Comparison of ENCODE assay signal across 1 cellular context in genomic region chr1:10936998-10937901, GRCh38.
TF ChIP-seq lines count a peak whose summit lies in the region.

No MANE protein-coding gene starts in this region.

TF ChIP-seq in HepG2, 621 proteins besides CTCF, POLR2A, EP300 and RAD21 (continued from another document and continues in another):
- TF ChIP-seq ZNF18 (CRISPR knock-in tag; IDR thresholded peaks at IDR 0.05; ENCODE audit: insufficient replicate concordance) (no peak), ZNF30 (CRISPR knock-in tag; IDR thresholded peaks at IDR 0.05) (no peak), MBNL3 (CRISPR knock-in tag; conservative IDR thresholded peaks at IDR 0.05) (no peak), ZMYM2 (CRISPR knock-in tag; IDR thresholded peaks at IDR 0.05) (no peak), ZNF550 (CRISPR knock-in tag; IDR thresholded peaks at IDR 0.05; ENCODE audit: borderline replicate concordance) (0 out of 2 replicates have a peak, but pooled peaks have one; percentile 37), CBX5 (CRISPR knock-in tag; IDR thresholded peaks at IDR 0.05; ENCODE audit: borderline replicate concordance) (peak; percentile 53; the same call in 1 of the 2 replicates), HOXA9 (CRISPR knock-in tag; IDR thresholded peaks at IDR 0.05; ENCODE audit: borderline replicate concordance) (no peak), RFX1 (IDR thresholded peaks at IDR 0.05) (no peak), GPN1 (CRISPR knock-in tag; IDR thresholded peaks at IDR 0.05; ENCODE audit: borderline replicate concordance) (no peak), CAMTA2 (CRISPR knock-in tag; IDR thresholded peaks at IDR 0.05; ENCODE audit: borderline replicate concordance) (no peak), GTF2F1 (IDR thresholded peaks at IDR 0.05; ENCODE audit: low read length) (no peak), ZNF768 (CRISPR knock-in tag; IDR thresholded peaks at IDR 0.05) (peak; percentile 11; the same call in 1 of the 2 replicates), ZSCAN31 (CRISPR knock-in tag; IDR thresholded peaks at IDR 0.05; ENCODE audit: low read depth) (peak; percentile 63; the same call in 1 of the 2 replicates), NPAS2 (CRISPR knock-in tag; IDR thresholded peaks at IDR 0.05; ENCODE audit: borderline replicate concordance) (no peak), MEF2D (CRISPR knock-in tag; IDR thresholded peaks at IDR 0.05) (no peak), THAP9 (CRISPR knock-in tag; IDR thresholded peaks at IDR 0.05; ENCODE audit: borderline replicate concordance) (no peak), SP140L (CRISPR knock-in tag; IDR thresholded peaks at IDR 0.05; ENCODE audit: borderline replicate concordance) (0 out of 2 replicates have a peak, but pooled peaks have one; percentile 30), POLR2G (IDR thresholded peaks at IDR 0.05; ENCODE audit: low read depth, low read length) (peak; percentile 60), ZNF24 (IDR thresholded peaks at IDR 0.05) (no peak), ZNF598 (CRISPR knock-in tag; IDR thresholded peaks at IDR 0.05; ENCODE audit: borderline replicate concordance) (no peak), ARID5B (CRISPR knock-in tag; IDR thresholded peaks at IDR 0.05) (peak; percentile 91), GATA4 (IDR thresholded peaks at IDR 0.05; ENCODE audit: borderline replicate concordance, low read depth) (no peak), PCBP1 (IDR thresholded peaks at IDR 0.05; ENCODE audit: borderline replicate concordance, low read depth, low read length) (peak; percentile 95), ASH2L (IDR thresholded peaks at IDR 0.05; ENCODE audit: insufficient read length, low read depth, low read length) (no peak), SIX4 (CRISPR knock-in tag; IDR thresholded peaks at IDR 0.05) (peak; percentile 49; the same call in 1 of the 2 replicates), ZNF737 (CRISPR knock-in tag; IDR thresholded peaks at IDR 0.05; ENCODE audit: borderline replicate concordance) (no peak), RNF2 (conservative IDR thresholded peaks at IDR 0.05; ENCODE audit: low read depth) (peak; percentile 72; the same call in 1 of the 2 replicates), HDAC6 (IDR thresholded peaks at IDR 0.05; ENCODE audit: low read depth, low read length) (no peak), MTA3 (CRISPR knock-in tag; IDR thresholded peaks at IDR 0.05) (no peak), ZNF775 (CRISPR knock-in tag; IDR thresholded peaks at IDR 0.05; ENCODE audit: borderline replicate concordance) (no peak), RXRA (CRISPR knock-in tag; IDR thresholded peaks at IDR 0.05) (peak; percentile 83), REL (CRISPR knock-in tag; conservative IDR thresholded peaks at IDR 0.05) (no peak), SALL1 (CRISPR knock-in tag; IDR thresholded peaks at IDR 0.05) (peak; percentile 71), PTBP1 (IDR thresholded peaks at IDR 0.05; ENCODE audit: low read depth, low read length, poor library complexity, severe bottlenecking) (no peak), ZNF773 (CRISPR knock-in tag; IDR thresholded peaks at IDR 0.05; ENCODE audit: borderline replicate concordance) (no peak), ZNF251 (CRISPR knock-in tag; IDR thresholded peaks at IDR 0.05) (no peak), ZNF646 (CRISPR knock-in tag; IDR thresholded peaks at IDR 0.05) (no peak), RORA (CRISPR knock-in tag; IDR thresholded peaks at IDR 0.05) (no peak), RARA (CRISPR knock-in tag; IDR thresholded peaks at IDR 0.05) (peak; percentile 50; the same call in 1 of the 2 replicates), SAP130 (CRISPR knock-in tag; IDR thresholded peaks at IDR 0.05; ENCODE audit: low read depth) (peak; percentile 74), ZNF558 (CRISPR knock-in tag; IDR thresholded peaks at IDR 0.05; ENCODE audit: borderline replicate concordance) (0 out of 2 replicates have a peak, but pooled peaks have one; percentile 38)
- TF ChIP-seq, protein P1, sequence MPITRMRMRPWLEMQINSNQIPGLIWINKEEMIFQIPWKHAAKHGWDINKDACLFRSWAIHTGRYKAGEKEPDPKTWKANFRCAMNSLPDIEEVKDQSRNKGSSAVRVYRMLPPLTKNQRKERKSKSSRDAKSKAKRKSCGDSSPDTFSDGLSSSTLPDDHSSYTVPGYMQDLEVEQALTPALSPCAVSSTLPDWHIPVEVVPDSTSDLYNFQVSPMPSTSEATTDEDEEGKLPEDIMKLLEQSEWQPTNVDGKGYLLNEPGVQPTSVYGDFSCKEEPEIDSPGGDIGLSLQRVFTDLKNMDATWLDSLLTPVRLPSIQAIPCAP (CRISPR knock-in tag; IDR thresholded peaks at IDR 0.05; ENCODE audit: low read depth), result no peak
- TF ChIP-seq, protein P2, sequence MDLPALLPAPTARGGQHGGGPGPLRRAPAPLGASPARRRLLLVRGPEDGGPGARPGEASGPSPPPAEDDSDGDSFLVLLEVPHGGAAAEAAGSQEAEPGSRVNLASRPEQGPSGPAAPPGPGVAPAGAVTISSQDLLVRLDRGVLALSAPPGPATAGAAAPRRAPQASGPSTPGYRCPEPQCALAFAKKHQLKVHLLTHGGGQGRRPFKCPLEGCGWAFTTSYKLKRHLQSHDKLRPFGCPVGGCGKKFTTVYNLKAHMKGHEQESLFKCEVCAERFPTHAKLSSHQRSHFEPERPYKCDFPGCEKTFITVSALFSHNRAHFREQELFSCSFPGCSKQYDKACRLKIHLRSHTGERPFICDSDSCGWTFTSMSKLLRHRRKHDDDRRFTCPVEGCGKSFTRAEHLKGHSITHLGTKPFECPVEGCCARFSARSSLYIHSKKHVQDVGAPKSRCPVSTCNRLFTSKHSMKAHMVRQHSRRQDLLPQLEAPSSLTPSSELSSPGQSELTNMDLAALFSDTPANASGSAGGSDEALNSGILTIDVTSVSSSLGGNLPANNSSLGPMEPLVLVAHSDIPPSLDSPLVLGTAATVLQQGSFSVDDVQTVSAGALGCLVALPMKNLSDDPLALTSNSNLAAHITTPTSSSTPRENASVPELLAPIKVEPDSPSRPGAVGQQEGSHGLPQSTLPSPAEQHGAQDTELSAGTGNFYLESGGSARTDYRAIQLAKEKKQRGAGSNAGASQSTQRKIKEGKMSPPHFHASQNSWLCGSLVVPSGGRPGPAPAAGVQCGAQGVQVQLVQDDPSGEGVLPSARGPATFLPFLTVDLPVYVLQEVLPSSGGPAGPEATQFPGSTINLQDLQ (CRISPR knock-in tag; IDR thresholded peaks at IDR 0.05), result no peak
